Comparison of ENCODE assay signal across 1 cellular context in genomic region chr1:159889821-159890252, GRCh38.
A peak's percentile ranks its signal among the peaks of the same experiment; 100 is the strongest.
TF ChIP-seq lines count a peak whose summit lies in the region.

No MANE protein-coding gene starts in this region.

TF ChIP-seq in HCT116, 20 proteins besides CTCF, POLR2A, EP300 and RAD21 (continued from another document):
- TF ChIP-seq REST (IDR thresholded peaks at IDR 0.05; ENCODE audit: low read depth) (no peak), ZBTB33 (IDR thresholded peaks at IDR 0.05; ENCODE audit: extremely low read depth, insufficient replicate concordance, low read length) (no peak), CEBPB (IDR thresholded peaks at IDR 0.05; ENCODE audit: low read depth) (no peak), FOSL1 (IDR thresholded peaks at IDR 0.05; ENCODE audit: low read depth) (peak; percentile 85), EGR1 (IDR thresholded peaks at IDR 0.05; ENCODE audit: low read depth) (no peak), SP1 (IDR thresholded peaks at IDR 0.05; ENCODE audit: low read depth) (peak; percentile 76)
TF ChIP-seq in HCT116: peak in this region for 7.
